1 cellular context compared by ENCODE assay signal in genomic region chr20:63968928-63969760, GRCh38.
A peak's percentile ranks its signal among the peaks of the same experiment; 100 is the strongest.
TF ChIP-seq lines count a peak whose summit lies in the region.

No MANE protein-coding gene starts in this region.

TF ChIP-seq in HepG2, 621 proteins besides CTCF, POLR2A, EP300 and RAD21 (continued from another document and continues in another):
- 0 out of 2 replicates have a peak, but pooled peaks have one; percentile 53 for TF ChIP-seq ZNF451 (CRISPR knock-in tag; IDR thresholded peaks at IDR 0.05)
- peak; percentile 45; the same call in 1 of the 2 replicates for TF ChIP-seq MAZ (IDR thresholded peaks at IDR 0.05; ENCODE audit: borderline replicate concordance, low read depth, low read length)
- TF ChIP-seq MAZ (CRISPR knock-in tag; IDR thresholded peaks at IDR 0.05; ENCODE audit: low read depth), result no peak; the same call in 1 of the 2 replicates
- TF ChIP-seq, protein P1, sequence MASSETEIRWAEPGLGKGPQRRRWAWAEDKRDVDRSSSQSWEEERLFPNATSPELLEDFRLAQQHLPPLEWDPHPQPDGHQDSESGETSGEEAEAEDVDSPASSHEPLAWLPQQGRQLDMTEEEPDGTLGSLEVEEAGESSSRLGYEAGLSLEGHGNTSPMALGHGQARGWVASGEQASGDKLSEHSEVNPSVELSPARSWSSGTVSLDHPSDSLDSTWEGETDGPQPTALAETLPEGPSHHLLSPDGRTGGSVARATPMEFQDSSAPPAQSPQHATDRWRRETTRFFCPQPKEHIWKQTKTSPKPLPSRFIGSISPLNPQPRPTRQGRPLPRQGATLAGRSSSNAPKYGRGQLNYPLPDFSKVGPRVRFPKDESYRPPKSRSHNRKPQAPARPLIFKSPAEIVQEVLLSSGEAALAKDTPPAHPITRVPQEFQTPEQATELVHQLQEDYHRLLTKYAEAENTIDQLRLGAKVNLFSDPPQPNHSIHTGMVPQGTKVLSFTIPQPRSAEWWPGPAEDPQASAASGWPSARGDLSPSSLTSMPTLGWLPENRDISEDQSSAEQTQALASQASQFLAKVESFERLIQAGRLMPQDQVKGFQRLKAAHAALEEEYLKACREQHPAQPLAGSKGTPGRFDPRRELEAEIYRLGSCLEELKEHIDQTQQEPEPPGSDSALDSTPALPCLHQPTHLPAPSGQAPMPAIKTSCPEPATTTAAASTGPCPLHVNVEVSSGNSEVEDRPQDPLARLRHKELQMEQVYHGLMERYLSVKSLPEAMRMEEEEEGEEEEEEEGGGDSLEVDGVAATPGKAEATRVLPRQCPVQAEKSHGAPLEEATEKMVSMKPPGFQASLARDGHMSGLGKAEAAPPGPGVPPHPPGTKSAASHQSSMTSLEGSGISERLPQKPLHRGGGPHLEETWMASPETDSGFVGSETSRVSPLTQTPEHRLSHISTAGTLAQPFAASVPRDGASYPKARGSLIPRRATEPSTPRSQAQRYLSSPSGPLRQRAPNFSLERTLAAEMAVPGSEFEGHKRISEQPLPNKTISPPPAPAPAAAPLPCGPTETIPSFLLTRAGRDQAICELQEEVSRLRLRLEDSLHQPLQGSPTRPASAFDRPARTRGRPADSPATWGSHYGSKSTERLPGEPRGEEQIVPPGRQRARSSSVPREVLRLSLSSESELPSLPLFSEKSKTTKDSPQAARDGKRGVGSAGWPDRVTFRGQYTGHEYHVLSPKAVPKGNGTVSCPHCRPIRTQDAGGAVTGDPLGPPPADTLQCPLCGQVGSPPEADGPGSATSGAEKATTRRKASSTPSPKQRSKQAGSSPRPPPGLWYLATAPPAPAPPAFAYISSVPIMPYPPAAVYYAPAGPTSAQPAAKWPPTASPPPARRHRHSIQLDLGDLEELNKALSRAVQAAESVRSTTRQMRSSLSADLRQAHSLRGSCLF (CRISPR knock-in tag; IDR thresholded peaks at IDR 0.05; ENCODE audit: borderline replicate concordance), result no peak
- TF ChIP-seq, protein P2, sequence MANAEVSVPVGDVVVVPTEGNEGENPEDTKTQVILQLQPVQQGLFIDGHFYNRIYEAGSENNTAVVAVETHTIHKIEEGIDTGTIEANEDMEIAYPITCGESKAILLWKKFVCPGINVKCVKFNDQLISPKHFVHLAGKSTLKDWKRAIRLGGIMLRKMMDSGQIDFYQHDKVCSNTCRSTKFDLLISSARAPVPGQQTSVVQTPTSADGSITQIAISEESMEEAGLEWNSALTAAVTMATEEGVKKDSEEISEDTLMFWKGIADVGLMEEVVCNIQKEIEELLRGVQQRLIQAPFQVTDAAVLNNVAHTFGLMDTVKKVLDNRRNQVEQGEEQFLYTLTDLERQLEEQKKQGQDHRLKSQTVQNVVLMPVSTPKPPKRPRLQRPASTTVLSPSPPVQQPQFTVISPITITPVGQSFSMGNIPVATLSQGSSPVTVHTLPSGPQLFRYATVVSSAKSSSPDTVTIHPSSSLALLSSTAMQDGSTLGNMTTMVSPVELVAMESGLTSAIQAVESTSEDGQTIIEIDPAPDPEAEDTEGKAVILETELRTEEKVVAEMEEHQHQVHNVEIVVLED (CRISPR knock-in tag; IDR thresholded peaks at IDR 0.05; ENCODE audit: borderline replicate concordance), result 0 out of 2 replicates have a peak, but pooled peaks have one; percentile 21
- TF ChIP-seq, protein P3, sequence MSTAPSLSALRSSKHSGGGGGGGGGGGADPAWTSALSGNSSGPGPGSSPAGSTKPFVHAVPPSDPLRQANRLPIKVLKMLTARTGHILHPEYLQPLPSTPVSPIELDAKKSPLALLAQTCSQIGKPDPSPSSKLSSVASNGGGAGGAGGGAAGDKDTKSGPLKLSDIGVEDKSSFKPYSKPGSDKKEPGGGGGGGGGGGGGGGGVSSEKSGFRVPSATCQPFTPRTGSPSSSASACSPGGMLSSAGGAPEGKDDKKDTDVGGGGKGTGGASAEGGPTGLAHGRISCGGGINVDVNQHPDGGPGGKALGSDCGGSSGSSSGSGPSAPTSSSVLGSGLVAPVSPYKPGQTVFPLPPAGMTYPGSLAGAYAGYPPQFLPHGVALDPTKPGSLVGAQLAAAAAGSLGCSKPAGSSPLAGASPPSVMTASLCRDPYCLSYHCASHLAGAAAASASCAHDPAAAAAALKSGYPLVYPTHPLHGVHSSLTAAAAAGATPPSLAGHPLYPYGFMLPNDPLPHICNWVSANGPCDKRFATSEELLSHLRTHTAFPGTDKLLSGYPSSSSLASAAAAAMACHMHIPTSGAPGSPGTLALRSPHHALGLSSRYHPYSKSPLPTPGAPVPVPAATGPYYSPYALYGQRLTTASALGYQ (CRISPR knock-in tag; IDR thresholded peaks at IDR 0.05), result peak; percentile 80
- no peak for TF ChIP-seq KAT7 (CRISPR knock-in tag; IDR thresholded peaks at IDR 0.05; ENCODE audit: borderline replicate concordance)
- no peak for TF ChIP-seq TOPORS (CRISPR knock-in tag; IDR thresholded peaks at IDR 0.05)
- no peak for TF ChIP-seq ZNF660 (CRISPR knock-in tag; IDR thresholded peaks at IDR 0.05; ENCODE audit: borderline replicate concordance, low read depth)
- TF ChIP-seq ZNF136 (CRISPR knock-in tag; IDR thresholded peaks at IDR 0.05; ENCODE audit: low read depth), result no peak; the same call in 1 of the 2 replicates
- TF ChIP-seq ZNF430 (CRISPR knock-in tag; IDR thresholded peaks at IDR 0.05), result peak; percentile 92; the same call in 1 of the 2 replicates
- TF ChIP-seq SP5 (CRISPR knock-in tag; IDR thresholded peaks at IDR 0.05; ENCODE audit: borderline replicate concordance, low read depth), result peak; percentile 51; the same call in 1 of the 2 replicates
- TF ChIP-seq STAT5B (CRISPR knock-in tag; IDR thresholded peaks at IDR 0.05), result peak; percentile 18; the same call in 1 of the 2 replicates
- TF ChIP-seq PHF5A (CRISPR knock-in tag; IDR thresholded peaks at IDR 0.05; ENCODE audit: low read depth, unreplicated experiment), result peak; percentile 69
- no peak for TF ChIP-seq CHCHD3 (CRISPR knock-in tag; IDR thresholded peaks at IDR 0.05)
- peak; percentile 49; the same call in 1 of the 2 replicates for TF ChIP-seq SIN3B (IDR thresholded peaks at IDR 0.05; ENCODE audit: low read length)
- TF ChIP-seq MAFG (CRISPR knock-in tag; IDR thresholded peaks at IDR 0.05), result no peak
- TF ChIP-seq, protein P4, sequence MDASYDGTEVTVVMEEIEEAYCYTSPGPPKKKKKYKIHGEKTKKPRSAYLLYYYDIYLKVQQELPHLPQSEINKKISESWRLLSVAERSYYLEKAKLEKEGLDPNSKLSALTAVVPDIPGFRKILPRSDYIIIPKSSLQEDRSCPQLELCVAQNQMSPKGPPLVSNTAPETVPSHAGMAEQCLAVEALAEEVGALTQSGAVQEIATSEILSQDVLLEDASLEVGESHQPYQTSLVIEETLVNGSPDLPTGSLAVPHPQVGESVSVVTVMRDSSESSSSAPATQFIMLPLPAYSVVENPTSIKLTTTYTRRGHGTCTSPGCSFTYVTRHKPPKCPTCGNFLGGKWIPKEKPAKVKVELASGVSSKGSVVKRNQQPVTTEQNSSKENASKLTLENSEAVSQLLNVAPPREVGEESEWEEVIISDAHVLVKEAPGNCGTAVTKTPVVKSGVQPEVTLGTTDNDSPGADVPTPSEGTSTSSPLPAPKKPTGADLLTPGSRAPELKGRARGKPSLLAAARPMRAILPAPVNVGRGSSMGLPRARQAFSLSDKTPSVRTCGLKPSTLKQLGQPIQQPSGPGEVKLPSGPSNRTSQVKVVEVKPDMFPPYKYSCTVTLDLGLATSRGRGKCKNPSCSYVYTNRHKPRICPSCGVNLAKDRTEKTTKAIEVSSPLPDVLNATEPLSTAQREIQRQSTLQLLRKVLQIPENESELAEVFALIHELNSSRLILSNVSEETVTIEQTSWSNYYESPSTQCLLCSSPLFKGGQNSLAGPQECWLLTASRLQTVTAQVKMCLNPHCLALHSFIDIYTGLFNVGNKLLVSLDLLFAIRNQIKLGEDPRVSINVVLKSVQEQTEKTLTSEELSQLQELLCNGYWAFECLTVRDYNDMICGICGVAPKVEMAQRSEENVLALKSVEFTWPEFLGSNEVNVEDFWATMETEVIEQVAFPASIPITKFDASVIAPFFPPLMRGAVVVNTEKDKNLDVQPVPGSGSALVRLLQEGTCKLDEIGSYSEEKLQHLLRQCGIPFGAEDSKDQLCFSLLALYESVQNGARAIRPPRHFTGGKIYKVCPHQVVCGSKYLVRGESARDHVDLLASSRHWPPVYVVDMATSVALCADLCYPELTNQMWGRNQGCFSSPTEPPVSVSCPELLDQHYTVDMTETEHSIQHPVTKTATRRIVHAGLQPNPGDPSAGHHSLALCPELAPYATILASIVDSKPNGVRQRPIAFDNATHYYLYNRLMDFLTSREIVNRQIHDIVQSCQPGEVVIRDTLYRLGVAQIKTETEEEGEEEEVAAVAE (CRISPR knock-in tag; IDR thresholded peaks at IDR 0.05; ENCODE audit: borderline replicate concordance), result 0 out of 2 replicates have a peak, but pooled peaks have one; percentile 32
- TF ChIP-seq, protein P5, sequence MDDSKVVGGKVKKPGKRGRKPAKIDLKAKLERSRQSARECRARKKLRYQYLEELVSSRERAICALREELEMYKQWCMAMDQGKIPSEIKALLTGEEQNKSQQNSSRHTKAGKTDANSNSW (CRISPR knock-in tag; IDR thresholded peaks at IDR 0.05; ENCODE audit: borderline replicate concordance), result no peak
- no peak for TF ChIP-seq ZKSCAN8 (CRISPR knock-in tag; IDR thresholded peaks at IDR 0.05; ENCODE audit: borderline replicate concordance)
- TF ChIP-seq SUZ12 (IDR thresholded peaks at IDR 0.05; ENCODE audit: low read depth, low read length), result no peak
- no peak for TF ChIP-seq ZNF496 (CRISPR knock-in tag; IDR thresholded peaks at IDR 0.05; ENCODE audit: insufficient replicate concordance)
- TF ChIP-seq KLF16 (CRISPR knock-in tag; IDR thresholded peaks at IDR 0.05), result peak in 1 of 2 experiments; percentile 88; a peak in 2 of 4 replicates
- TF ChIP-seq BORCS8-MEF2B (CRISPR knock-in tag; IDR thresholded peaks at IDR 0.05), result peak; percentile 82
- no peak for TF ChIP-seq ZC3H13 (CRISPR knock-in tag; IDR thresholded peaks at IDR 0.05)
- peak; percentile 95 for TF ChIP-seq ZNF891 (CRISPR knock-in tag; IDR thresholded peaks at IDR 0.05)
- TF ChIP-seq CHD4 (IDR thresholded peaks at IDR 0.05; ENCODE audit: borderline replicate concordance, low read length), result peak; percentile 11
- TF ChIP-seq ZNF337 (CRISPR knock-in tag; IDR thresholded peaks at IDR 0.05; ENCODE audit: borderline replicate concordance, low read depth), result no peak
- TF ChIP-seq KLF13 (CRISPR knock-in tag; IDR thresholded peaks at IDR 0.05), result 0 out of 2 replicates have a peak, but pooled peaks have one; percentile 59
- TF ChIP-seq MEIS1 (CRISPR knock-in tag; IDR thresholded peaks at IDR 0.05; ENCODE audit: borderline replicate concordance), result peak; percentile 90
- no peak for TF ChIP-seq ZNF598 (CRISPR knock-in tag; IDR thresholded peaks at IDR 0.05; ENCODE audit: borderline replicate concordance)
- peak; percentile 91; the same call in 1 of the 2 replicates for TF ChIP-seq ZNF563 (CRISPR knock-in tag; IDR thresholded peaks at IDR 0.05)
- TF ChIP-seq, protein P6, sequence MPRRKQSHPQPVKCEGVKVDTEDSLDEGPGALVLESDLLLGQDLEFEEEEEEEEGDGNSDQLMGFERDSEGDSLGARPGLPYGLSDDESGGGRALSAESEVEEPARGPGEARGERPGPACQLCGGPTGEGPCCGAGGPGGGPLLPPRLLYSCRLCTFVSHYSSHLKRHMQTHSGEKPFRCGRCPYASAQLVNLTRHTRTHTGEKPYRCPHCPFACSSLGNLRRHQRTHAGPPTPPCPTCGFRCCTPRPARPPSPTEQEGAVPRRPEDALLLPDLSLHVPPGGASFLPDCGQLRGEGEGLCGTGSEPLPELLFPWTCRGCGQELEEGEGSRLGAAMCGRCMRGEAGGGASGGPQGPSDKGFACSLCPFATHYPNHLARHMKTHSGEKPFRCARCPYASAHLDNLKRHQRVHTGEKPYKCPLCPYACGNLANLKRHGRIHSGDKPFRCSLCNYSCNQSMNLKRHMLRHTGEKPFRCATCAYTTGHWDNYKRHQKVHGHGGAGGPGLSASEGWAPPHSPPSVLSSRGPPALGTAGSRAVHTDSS (CRISPR knock-in tag; conservative IDR thresholded peaks at IDR 0.05), result 0 out of 2 replicates have a peak, but pooled peaks have one; percentile 18
- TF ChIP-seq ZNF75D (CRISPR knock-in tag; IDR thresholded peaks at IDR 0.05; ENCODE audit: borderline replicate concordance), result no peak
- no peak for TF ChIP-seq SKI (IDR thresholded peaks at IDR 0.05; ENCODE audit: partially characterized antibody)
- peak; percentile 70; the same call in 1 of the 2 replicates for TF ChIP-seq KDM6A (CRISPR knock-in tag; IDR thresholded peaks at IDR 0.05; ENCODE audit: low read depth)
- peak; percentile 91 for TF ChIP-seq NRL (CRISPR knock-in tag; IDR thresholded peaks at IDR 0.05; ENCODE audit: borderline replicate concordance)
- 0 out of 2 replicates have a peak, but pooled peaks have one; percentile 69 for TF ChIP-seq ZNF101 (CRISPR knock-in tag; IDR thresholded peaks at IDR 0.05; ENCODE audit: borderline replicate concordance, low read depth)
- TF ChIP-seq, protein P7, sequence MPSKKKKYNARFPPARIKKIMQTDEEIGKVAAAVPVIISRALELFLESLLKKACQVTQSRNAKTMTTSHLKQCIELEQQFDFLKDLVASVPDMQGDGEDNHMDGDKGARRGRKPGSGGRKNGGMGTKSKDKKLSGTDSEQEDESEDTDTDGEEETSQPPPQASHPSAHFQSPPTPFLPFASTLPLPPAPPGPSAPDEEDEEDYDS (CRISPR knock-in tag; IDR thresholded peaks at IDR 0.05), result 0 out of 2 replicates have a peak, but pooled peaks have one; percentile 27
- no peak for TF ChIP-seq ZEB1 (IDR thresholded peaks at IDR 0.05; ENCODE audit: insufficient replicate concordance, low read depth)
- 0 out of 2 replicates have a peak, but pooled peaks have one; percentile 41 for TF ChIP-seq ZSCAN22 (CRISPR knock-in tag; IDR thresholded peaks at IDR 0.05)
- peak; percentile 96 for TF ChIP-seq HNF4A (CRISPR knock-in tag; IDR thresholded peaks at IDR 0.05)
- 0 out of 2 replicates have a peak, but pooled peaks have one; percentile 33 for TF ChIP-seq CREB1 (IDR thresholded peaks at IDR 0.05)
- TF ChIP-seq CREB1 (CRISPR knock-in tag; IDR thresholded peaks at IDR 0.05), result no peak
- TF ChIP-seq ASH2L (IDR thresholded peaks at IDR 0.05; ENCODE audit: insufficient read length, low read depth, low read length), result peak; percentile 50
- peak; percentile 70 for TF ChIP-seq ZNF292 (CRISPR knock-in tag; IDR thresholded peaks at IDR 0.05; ENCODE audit: borderline replicate concordance, low read depth)
- peak; percentile 85 for TF ChIP-seq ZNF124 (CRISPR knock-in tag; IDR thresholded peaks at IDR 0.05)
- no peak for TF ChIP-seq PCBP2 (optimal IDR thresholded peaks at IDR 0.05; ENCODE audit: low read depth, low read length, poor library complexity, severe bottlenecking)
- TF ChIP-seq HOXA7 (CRISPR knock-in tag; IDR thresholded peaks at IDR 0.05), result no peak
- TF ChIP-seq, protein P8, sequence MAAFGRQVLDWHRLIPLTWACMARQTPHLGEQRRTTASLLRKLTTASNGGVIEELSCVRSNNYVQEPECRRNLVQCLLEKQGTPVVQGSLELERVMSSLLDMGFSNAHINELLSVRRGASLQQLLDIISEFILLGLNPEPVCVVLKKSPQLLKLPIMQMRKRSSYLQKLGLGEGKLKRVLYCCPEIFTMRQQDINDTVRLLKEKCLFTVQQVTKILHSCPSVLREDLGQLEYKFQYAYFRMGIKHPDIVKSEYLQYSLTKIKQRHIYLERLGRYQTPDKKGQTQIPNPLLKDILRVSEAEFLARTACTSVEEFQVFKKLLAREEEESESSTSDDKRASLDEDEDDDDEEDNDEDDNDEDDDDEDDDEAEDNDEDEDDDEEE (CRISPR knock-in tag; IDR thresholded peaks at IDR 0.05), result peak; percentile 56; the same call in 1 of the 2 replicates
